Comparison of ENCODE assay signal across 24 cellular contexts in the genomic region with DNA sequence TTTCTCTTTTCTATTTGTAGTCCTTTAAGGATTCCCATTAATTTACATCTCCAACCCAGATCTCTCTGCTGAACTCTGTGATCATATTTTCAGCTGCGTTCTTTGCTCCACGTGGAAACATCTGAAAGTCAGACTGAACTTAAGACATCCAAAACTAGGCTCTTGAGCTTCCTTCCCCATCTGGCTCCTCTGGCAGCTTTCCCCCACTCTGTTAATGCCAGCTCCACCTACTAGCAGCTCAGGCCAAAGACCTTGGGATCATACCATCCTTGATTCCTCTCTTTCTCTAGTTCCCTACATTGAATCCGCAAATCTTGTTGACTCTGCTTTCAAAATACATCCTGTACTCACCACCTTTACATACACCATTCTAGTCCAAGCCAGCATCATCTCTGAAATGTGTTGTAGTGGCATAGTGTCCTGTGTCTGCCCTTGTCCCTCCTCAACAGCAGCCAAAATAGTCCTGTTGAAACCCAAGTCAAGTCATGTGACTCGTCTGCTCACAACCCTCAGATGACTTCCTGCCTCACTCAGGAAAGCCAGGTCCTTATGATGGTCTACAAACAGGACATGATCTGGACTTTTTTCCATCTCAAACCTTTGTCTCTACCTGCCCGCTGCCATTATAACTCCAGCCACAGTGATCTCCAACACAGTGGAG. TPM values are rescaled to one million over a fixed set of nuclear protein-coding genes. Genes with fewer than 3 reads are reported as not detected.
DNase-seq lines count a peak whose midpoint lies in the region; ATAC-seq and TF ChIP-seq lines count a peak whose summit lies in the region.
"Had no signal": no experiment of that assay in that cellular context is flagged by ENCODE, and none has a peak within 500 bp of the region (broad histone marks: within the 10 kb centered on the region; RNA-seq: fewer than 3 reads in every experiment).

No MANE protein-coding gene starts in this region.

- peak overlapping the region; percentile 25 for H3K27ac Mint-ChIP-seq in MCF 10A (ENCODE audit: low read depth, unreplicated experiment)
- peak overlapping the region; percentile 88 for H3K27ac Mint-ChIP-seq in WTC11
- peak overlapping the region; percentile 1 for H3K27ac Mint-ChIP-seq in progenitor cell of endocrine pancreas
- H3K27ac Mint-ChIP-seq: activated naive CD4-positive, alpha-beta T cell treated with anti-CD3 and anti-CD28 coated beads for 36 hours; CD4-positive, alpha-beta T cell; GM23338 had no signal

- ATAC-seq in WTC11 (no peak), HG03521 (IDR thresholded peaks at IDR 0.05; ENCODE audit: unreplicated experiment) (no peak)
- ATAC-seq: activated T-cell treated with anti-CD3 and anti-CD28 coated beads, Interleukin-2, amount 50 U/mL, for 4 hours; GM23338; left lung; mucosa of descending colon had no signal

- H3K4me1 ChIP-seq in mammary epithelial cell (ENCODE audit: insufficient read depth, low read length), result peaks cover 6% of the 10 kb centered on the region
- H3K4me1 ChIP-seq in HEK293 (ENCODE audit: control insufficient read depth, insufficient read depth, low read length), result peaks cover 4% of the 10 kb centered on the region
- peaks cover 13 to 14% of the 10 kb centered on the region in 2 donors for H3K4me1 ChIP-seq in thyroid gland

- no peak overlapping the region for H3K4me2 ChIP-seq in mammary epithelial cell (ENCODE audit: insufficient read depth, low read depth, low read length)
- H3K4me2 ChIP-seq: GM23338 had no signal

- H3K9ac ChIP-seq in mammary epithelial cell (ENCODE audit: insufficient read depth, low read length), result no peak overlapping the region

- in situ Hi-C loops in mammary epithelial cell (cut with MboI; ENCODE audit: low sequenced_read_pairs in 2 of 2), result no loop called here

- peaks cover 22% of the 10 kb centered on the region for H3K36me3 Mint-ChIP-seq in MCF 10A (ENCODE audit: insufficient read depth, unreplicated experiment)
- peaks cover 9% of the 10 kb centered on the region for H3K36me3 Mint-ChIP-seq in WTC11
- H3K36me3 Mint-ChIP-seq in progenitor cell of endocrine pancreas (ENCODE audit: insufficient read depth), result peaks cover 11% of the 10 kb centered on the region

- CTCF ChIA-PET in MCF 10A (lab: Yijun Ruan, JAX), result no interaction called here
- CTCF ChIA-PET in mammary epithelial cell (lab: Charles Lee; ENCODE audit: low non-redundant PET), result interaction anchor here (0.6 kb wide), 1 partner anchor 311 kb away, joined by 10 read pairs; no protein-coding TSS in a partner anchor
- CTCF ChIA-PET in HEK293 (lab: Yijun Ruan, JAX), result interaction anchor here (0.6 kb wide), 1 partner anchor 10 kb away, joined by 4 read pairs; no protein-coding TSS in a partner anchor
- CTCF ChIA-PET in WTC11 (lab: Charles Lee), result no interaction called here

- H3K4me3 ChIP-seq in mammary epithelial cell (replicated peaks in 1 of 3; ENCODE audit: insufficient read depth in 1 of 3, low read depth in 2 of 3, low read length in 3 of 3) (no peak overlapping the region), HEK293 (ENCODE audit: low read depth, low read length) (no peak overlapping the region), thyroid gland (replicated peaks in 1 of 3) (no peak overlapping the region)
- H3K4me3 ChIP-seq: GM23338, left lung, MG63, mucosa of descending colon, uterus had no signal

- TF ChIP-seq CTCF in MCF 10A (IDR thresholded peaks at IDR 0.05; ENCODE audit: unreplicated experiment) (no peak), mammary epithelial cell (conservative IDR thresholded peaks at IDR 0.05 in 1 of 2, IDR thresholded peaks at IDR 0.05 in 1 of 2; ENCODE audit: extremely low read depth in 1 of 2, insufficient read depth in 1 of 2, low read depth in 1 of 2, low read length in 2 of 2) (no peak), HEK293 (tag by site-specific recombination; IDR thresholded peaks at IDR 0.05) (no peak), WTC11 (IDR thresholded peaks at IDR 0.05) (no peak), progenitor cell of endocrine pancreas (IDR thresholded peaks at IDR 0.05; ENCODE audit: unreplicated experiment) (no peak), thyroid gland (IDR thresholded peaks at IDR 0.05) (no peak)

- no peaks in the 10 kb centered on the region for H3K9me3 ChIP-seq in mammary epithelial cell (replicated peaks; ENCODE audit: insufficient read depth, low read length)
- H3K9me3 ChIP-seq in HEK293 (ENCODE audit: control insufficient read depth, insufficient read depth, low read depth, low read length), result no peaks in the 10 kb centered on the region
- no peaks in the 10 kb centered on the region for H3K9me3 ChIP-seq in thyroid gland
- H3K9me3 ChIP-seq: left lung, MG63, mucosa of descending colon, uterus had no signal

- BruUV-seq in MCF 10A (replicated peaks; lab: Mats Ljungman, UMichigan) (no TSS peak), mammary epithelial cell (replicated peaks; lab: Mats Ljungman, UMichigan) (no TSS peak)

- no peak overlapping the region for H3K4me3 Mint-ChIP-seq in MCF 10A (ENCODE audit: unreplicated experiment)
- H3K4me3 Mint-ChIP-seq in WTC11, result no peak overlapping the region
- H3K4me3 Mint-ChIP-seq in progenitor cell of endocrine pancreas (ENCODE audit: low read depth), result no peak overlapping the region
- H3K4me3 Mint-ChIP-seq: activated naive CD4-positive, alpha-beta T cell treated with anti-CD3 and anti-CD28 coated beads for 36 hours; activated T-cell treated with anti-CD3 and anti-CD28 coated beads, Interleukin-2, amount 50 U/mL, for 4 hours; CD4-positive, alpha-beta T cell; GM23338; neural crest cell had no signal

- no peaks in the 10 kb centered on the region for H3K36me3 ChIP-seq in mammary epithelial cell (ENCODE audit: insufficient read depth, low read length)
- H3K36me3 ChIP-seq in HEK293 (ENCODE audit: control insufficient read depth in 2 of 2, insufficient read depth in 1 of 2, low read length in 2 of 2), result peaks cover 0 to 6% of the 10 kb centered on the region in 2 experiments; a peak in 2 of 3 replicates
- no peaks in the 10 kb centered on the region for H3K36me3 ChIP-seq in thyroid gland
- H3K36me3 ChIP-seq: left lung, uterus had no signal

- H3K27me3 Mint-ChIP-seq in MCF 10A (ENCODE audit: insufficient read depth, unreplicated experiment), result no peaks in the 10 kb centered on the region
- no peaks in the 10 kb centered on the region for H3K27me3 Mint-ChIP-seq in WTC11 (ENCODE audit: low read depth)
- H3K27me3 Mint-ChIP-seq in progenitor cell of endocrine pancreas, result no peaks in the 10 kb centered on the region
- H3K27me3 Mint-ChIP-seq: CD4-positive, alpha-beta T cell had no signal

- WGBS in mammary epithelial cell (ENCODE audit: low coverage, missing lambda C conversion rate), result 100% methylated on average over 5 of the region's 5 CpGs
- WGBS in thyroid gland, 2 donors, result 89 to 94% methylated on average over 5 of the region's 5 CpGs

- H3K27ac ChIP-seq in mammary epithelial cell (ENCODE audit: insufficient read depth, low read depth, low read length) (no peak overlapping the region), HEK293 (ENCODE audit: extremely low read depth, low read depth, low read length) (no peak overlapping the region), thyroid gland (no peak overlapping the region)
- H3K27ac ChIP-seq: epithelial cell of prostate, HL-60, left lung, uterus had no signal

- POLR2A ChIA-PET in MCF 10A (lab: Yijun Ruan, JAX), result interaction anchor here (0.9 kb wide), 1 partner anchor 22 kb away, joined by 3 read pairs; no protein-coding TSS in a partner anchor
- POLR2A ChIA-PET in HEK293 (lab: Yijun Ruan, JAX), result no interaction called here
- POLR2A ChIA-PET in WTC11 (lab: Charles Lee), result interaction anchor here (0.6 kb wide), 1 partner anchor 132 kb away, joined by 5 read pairs; no protein-coding TSS in a partner anchor

- H3K9me3 Mint-ChIP-seq in MCF 10A (ENCODE audit: unreplicated experiment) (peaks cover 15% of the 10 kb centered on the region), WTC11 (no peaks in the 10 kb centered on the region; the same call in 1 of the 2 replicates), progenitor cell of endocrine pancreas (ENCODE audit: low read depth) (no peaks in the 10 kb centered on the region)
- H3K9me3 Mint-ChIP-seq: activated naive CD4-positive, alpha-beta T cell treated with anti-CD3 and anti-CD28 coated beads for 36 hours; activated T-cell treated with anti-CD3 and anti-CD28 coated beads, Interleukin-2, amount 50 U/mL, for 4 hours; CD4-positive, alpha-beta T cell; GM23338; neural crest cell had no signal

- H4K20me1 ChIP-seq in mammary epithelial cell (ENCODE audit: insufficient read depth, low read length), result no peaks in the 10 kb centered on the region

- DNase-seq in MCF 10A (ENCODE audit: unreplicated experiment) (no peak), mammary epithelial cell (no peak), WTC11 (ENCODE audit: low spot score) (no peak), progenitor cell of endocrine pancreas (ENCODE audit: low spot score, unreplicated experiment) (no peak), thyroid gland (no peak)
- DNase-seq: activated CD4-positive, CD25-positive, alpha-beta regulatory T cell treated with anti-CD3 and anti-CD28 coated beads, Interleukin-2, amount 50 U/mL, for 72 hours; activated naive CD4-positive, alpha-beta T cell treated with anti-CD3 and anti-CD28 coated beads for 36 hours; activated T-cell treated with anti-CD3 and anti-CD28 coated beads, Interleukin-2, amount 50 U/mL, for 4 hours; CD4-positive, alpha-beta T cell; cerebellar nuclear complex; DMS79; foreskin fibroblast; left lung; MG63; mucosa of descending colon; NCI-H146; NCI-H524 treated with DMSO at 0.1 percent for 48 hours; uterus had no signal

- intact Hi-C loops in MCF 10A (cut with micrococcal nuclease), result no loop called here
- intact Hi-C loops in mammary epithelial cell (cut with micrococcal nuclease), result no loop called here
- intact Hi-C loops in thyroid gland (cut with DNase I), result no loop called here

- H2AFZ ChIP-seq in mammary epithelial cell (ENCODE audit: low read depth, low read length), result no peak overlapping the region
- H2AFZ ChIP-seq: GM23338 had no signal

- peaks cover 99% of the 10 kb centered on the region for H3K79me2 ChIP-seq in mammary epithelial cell (ENCODE audit: insufficient read depth, low read length)

- peaks cover 44% of the 10 kb centered on the region for H3K4me1 Mint-ChIP-seq in MCF 10A (ENCODE audit: insufficient read depth, unreplicated experiment)
- peaks cover 31% of the 10 kb centered on the region for H3K4me1 Mint-ChIP-seq in WTC11
- peaks cover 19% of the 10 kb centered on the region for H3K4me1 Mint-ChIP-seq in progenitor cell of endocrine pancreas (ENCODE audit: low read depth)

- H3K27me3 ChIP-seq in mammary epithelial cell (ENCODE audit: insufficient read depth, low read length), result no peaks in the 10 kb centered on the region
- no peaks in the 10 kb centered on the region for H3K27me3 ChIP-seq in thyroid gland
- H3K27me3 ChIP-seq: left lung, MG63, uterus had no signal

- dilution Hi-C loops in mammary epithelial cell (cut with HindIII; ENCODE audit: low sequenced_read_pairs), result no loop called here

- no peak for TF ChIP-seq POLR2A in thyroid gland (IDR thresholded peaks at IDR 0.05)

TF ChIP-seq in HEK293, 187 proteins besides CTCF, POLR2A, EP300 and RAD21 (continues in another document):
- no peak for TF ChIP-seq ZNF549 (tag by site-specific recombination; IDR thresholded peaks at IDR 0.05)

RNA-seq across cellular contexts. Expression of gene REEP3, which starts 7.0 kb away (rescaled TPM):
- total RNA-seq in MCF 10A (2022), result 51.8 and 69.0 TPM in 2 replicates
- 10 to 100 TPM; 80.4 to 81.8 TPM for total RNA-seq in mammary epithelial cell
- 62.1 TPM for polyA plus RNA-seq in mammary epithelial cell
- 28.5 TPM for polyA minus RNA-seq in mammary epithelial cell
- 18.5 to 23.2 TPM (median 21.2 TPM) in 3 replicates for total RNA-seq in WTC11 (2021)
- 33.2 and 34.0 TPM in 2 replicates for total RNA-seq in progenitor cell of endocrine pancreas
- total RNA-seq in thyroid gland, result 10 to 100 TPM; 63.4 to 79.6 (median 73.1) TPM

Comparison
In these comparisons a context has a peak if more than half of its experiments do, and no peak if none do; other contexts are left out.
1. CTCF ChIA-PET loops: an anchor here in mammary epithelial cell (0.6 kb wide) and HEK293 (0.6 kb wide); none called in MCF 10A and WTC11.
2. H3K27ac Mint-ChIP-seq: peak in every context shown above with its lines; median percentile 88 in WTC11; 25 in MCF 10A; 1 in progenitor cell of endocrine pancreas.